In the genomic region with DNA sequence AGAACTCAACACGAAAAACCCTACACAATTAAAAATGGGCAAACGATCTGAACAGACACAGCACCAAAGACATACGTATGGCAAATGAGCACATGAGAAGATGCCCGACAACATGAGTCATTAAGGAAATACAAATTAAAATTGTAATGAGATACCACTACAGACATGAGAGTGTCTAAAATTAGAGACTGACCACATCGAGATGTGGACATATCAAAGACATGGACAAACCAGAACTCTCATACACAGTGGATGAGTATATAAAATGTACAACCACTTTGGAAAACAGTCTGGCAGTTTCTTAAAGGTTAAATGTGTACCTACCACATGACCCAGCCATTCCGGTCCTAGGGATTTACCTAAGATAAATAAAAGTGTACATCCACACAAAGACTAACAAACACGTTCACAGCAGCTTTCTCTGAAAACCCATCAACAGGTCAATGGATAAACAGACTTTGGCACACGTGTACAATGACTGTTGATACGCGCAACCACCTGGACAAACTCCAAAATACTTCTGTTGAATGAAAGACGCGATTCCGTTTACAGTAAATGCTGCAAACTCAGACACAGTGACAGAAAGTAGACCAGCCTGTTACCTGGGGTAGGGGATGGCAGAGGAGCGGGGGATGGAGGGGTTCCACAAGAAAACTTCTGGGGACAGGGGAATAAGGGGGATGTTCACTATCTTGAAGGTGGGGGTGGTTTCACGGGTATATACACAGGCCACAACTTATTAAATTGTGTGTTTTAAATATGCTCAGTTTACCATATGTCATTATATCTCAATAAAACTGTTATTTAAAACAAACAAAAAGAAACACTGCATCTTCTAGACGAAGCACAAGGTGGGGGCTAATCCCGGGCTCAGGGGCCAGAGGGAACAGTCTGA, we compare ENCODE assay signal across 8 cellular contexts.
DNase-seq lines count a peak whose midpoint lies in the region; ATAC-seq and TF ChIP-seq lines count a peak whose summit lies in the region.

No MANE protein-coding gene starts in this region.

- intact Hi-C loops in tibial artery (cut with DNase I; ENCODE audit: low total_unique reads) = no loop called here

- peak overlapping the region; percentile 81 for H3K4me2 ChIP-seq in SU-DHL-6 (ENCODE audit: low read depth, low read length, poor library complexity, severe bottlenecking)

- H3F3A ChIP-seq in SU-DHL-6 (ENCODE audit: insufficient read depth) = peaks cover 39% of the 10 kb centered on the region

- no peaks in the 10 kb centered on the region for H4K20me1 ChIP-seq in SU-DHL-6 (ENCODE audit: low read depth, low read length)

- peaks cover 0 to 40% (median 30%) of the 10 kb centered on the region in 4 donors for H3K4me1 ChIP-seq in tibial artery

- no peaks in the 10 kb centered on the region for H3K9me3 ChIP-seq in SU-DHL-6 (ENCODE audit: insufficient read depth, low read length)
- H3K9me3 ChIP-seq in tibial artery = no peaks in the 10 kb centered on the region

- H2AFZ ChIP-seq in SU-DHL-6 (ENCODE audit: low read depth, low read length, severe bottlenecking) = no peak overlapping the region

- peak overlapping the region; percentile 56 for H3K4me3 ChIP-seq in SU-DHL-6 (ENCODE audit: insufficient read depth, low read length, poor library complexity, severe bottlenecking)
- no peak overlapping the region for H3K4me3 ChIP-seq in fibroblast of mammary gland (ENCODE audit: control insufficient read depth, low read depth, low read length)
- H3K4me3 ChIP-seq in tibial artery = peak overlapping the region; percentile 82 to 92

- H3K9me2 ChIP-seq in SU-DHL-6 (replicated peaks; ENCODE audit: insufficient read depth, low read length) = no peaks in the 10 kb centered on the region

- no peaks in the 10 kb centered on the region for H3K27me3 ChIP-seq in SU-DHL-6 (ENCODE audit: low read length)
- H3K27me3 ChIP-seq in tibial artery = no peaks in the 10 kb centered on the region

- H3K9ac ChIP-seq in SU-DHL-6 (ENCODE audit: low read length) = peak overlapping the region; percentile 72

- peaks cover 51% of the 10 kb centered on the region for H3K79me2 ChIP-seq in SU-DHL-6 (ENCODE audit: insufficient read depth, low read length)

- DNase-seq in activated CD4-positive, alpha-beta T cell treated with anti-CD3 and anti-CD28 coated beads for 48 hours = peak; percentile 20
- no peak for DNase-seq in activated CD4-positive, alpha-beta T cell treated with anti-CD3 and anti-CD28 coated beads for 1 hour
- peak; percentile 74 for DNase-seq in fibroblast of mammary gland (ENCODE audit: low read depth)
- peak in 1 of 2 donors; percentile 53 for DNase-seq in tibial artery

- H3K36me3 ChIP-seq in SU-DHL-6 (ENCODE audit: low read length) (no peaks in the 10 kb centered on the region), tibial artery (no peaks in the 10 kb centered on the region)

- H3K27ac ChIP-seq in SU-DHL-6 (ENCODE audit: low read depth, low read length) (peak overlapping the region; percentile 98), tibial artery (peak overlapping the region; percentile 28 to 45)

- TF ChIP-seq CTCF in SU-DHL-6 (IDR thresholded peaks at IDR 0.05; ENCODE audit: insufficient read depth, low read length, poor library complexity, severe bottlenecking) = no peak
- TF ChIP-seq CTCF in fibroblast of mammary gland (conservative IDR thresholded peaks at IDR 0.05; ENCODE audit: control insufficient read depth, insufficient read depth, low read depth, low read length) = no peak
- no peak for TF ChIP-seq CTCF in tibial artery (IDR thresholded peaks at IDR 0.05)

- ATAC-seq in HG02973 (IDR thresholded peaks at IDR 0.05; ENCODE audit: unreplicated experiment) (no peak), GM21723 (IDR thresholded peaks at IDR 0.05; ENCODE audit: unreplicated experiment) (no peak), GM18858 (IDR thresholded peaks at IDR 0.05; ENCODE audit: unreplicated experiment) (no peak)
